ENCODE assay signal across 1 cellular context in the genomic region with DNA sequence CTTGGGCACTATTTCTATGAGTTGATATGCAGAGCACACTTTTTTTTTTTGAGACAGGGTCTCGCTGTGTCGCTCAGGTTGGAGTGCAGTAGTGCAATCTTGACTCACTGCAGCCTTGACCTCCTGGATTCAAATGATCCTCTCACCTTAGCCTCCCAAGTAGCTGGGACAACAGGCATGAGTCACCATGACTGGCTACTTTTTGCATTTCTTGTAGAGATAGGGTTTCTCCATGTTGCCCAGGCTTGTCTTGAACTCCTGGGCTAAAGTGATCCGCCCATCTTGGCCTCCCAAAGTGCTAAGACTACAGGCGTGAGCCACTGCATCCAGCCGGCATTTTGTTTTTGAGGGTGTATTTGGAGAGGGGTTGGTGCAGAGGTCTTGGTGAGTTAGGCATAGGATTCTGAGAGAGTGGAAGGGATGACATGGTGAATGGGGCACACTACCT.
TF ChIP-seq lines count a peak whose summit lies in the region.

No MANE protein-coding gene starts in this region.

TF ChIP-seq in GM23338, 12 proteins besides CTCF, POLR2A, EP300 and RAD21:
- TF ChIP-seq, protein P1, sequence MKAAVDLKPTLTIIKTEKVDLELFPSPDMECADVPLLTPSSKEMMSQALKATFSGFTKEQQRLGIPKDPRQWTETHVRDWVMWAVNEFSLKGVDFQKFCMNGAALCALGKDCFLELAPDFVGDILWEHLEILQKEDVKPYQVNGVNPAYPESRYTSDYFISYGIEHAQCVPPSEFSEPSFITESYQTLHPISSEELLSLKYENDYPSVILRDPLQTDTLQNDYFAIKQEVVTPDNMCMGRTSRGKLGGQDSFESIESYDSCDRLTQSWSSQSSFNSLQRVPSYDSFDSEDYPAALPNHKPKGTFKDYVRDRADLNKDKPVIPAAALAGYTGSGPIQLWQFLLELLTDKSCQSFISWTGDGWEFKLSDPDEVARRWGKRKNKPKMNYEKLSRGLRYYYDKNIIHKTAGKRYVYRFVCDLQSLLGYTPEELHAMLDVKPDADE (IDR thresholded peaks at IDR 0.05) = no peak
- TF ChIP-seq, protein P2, sequence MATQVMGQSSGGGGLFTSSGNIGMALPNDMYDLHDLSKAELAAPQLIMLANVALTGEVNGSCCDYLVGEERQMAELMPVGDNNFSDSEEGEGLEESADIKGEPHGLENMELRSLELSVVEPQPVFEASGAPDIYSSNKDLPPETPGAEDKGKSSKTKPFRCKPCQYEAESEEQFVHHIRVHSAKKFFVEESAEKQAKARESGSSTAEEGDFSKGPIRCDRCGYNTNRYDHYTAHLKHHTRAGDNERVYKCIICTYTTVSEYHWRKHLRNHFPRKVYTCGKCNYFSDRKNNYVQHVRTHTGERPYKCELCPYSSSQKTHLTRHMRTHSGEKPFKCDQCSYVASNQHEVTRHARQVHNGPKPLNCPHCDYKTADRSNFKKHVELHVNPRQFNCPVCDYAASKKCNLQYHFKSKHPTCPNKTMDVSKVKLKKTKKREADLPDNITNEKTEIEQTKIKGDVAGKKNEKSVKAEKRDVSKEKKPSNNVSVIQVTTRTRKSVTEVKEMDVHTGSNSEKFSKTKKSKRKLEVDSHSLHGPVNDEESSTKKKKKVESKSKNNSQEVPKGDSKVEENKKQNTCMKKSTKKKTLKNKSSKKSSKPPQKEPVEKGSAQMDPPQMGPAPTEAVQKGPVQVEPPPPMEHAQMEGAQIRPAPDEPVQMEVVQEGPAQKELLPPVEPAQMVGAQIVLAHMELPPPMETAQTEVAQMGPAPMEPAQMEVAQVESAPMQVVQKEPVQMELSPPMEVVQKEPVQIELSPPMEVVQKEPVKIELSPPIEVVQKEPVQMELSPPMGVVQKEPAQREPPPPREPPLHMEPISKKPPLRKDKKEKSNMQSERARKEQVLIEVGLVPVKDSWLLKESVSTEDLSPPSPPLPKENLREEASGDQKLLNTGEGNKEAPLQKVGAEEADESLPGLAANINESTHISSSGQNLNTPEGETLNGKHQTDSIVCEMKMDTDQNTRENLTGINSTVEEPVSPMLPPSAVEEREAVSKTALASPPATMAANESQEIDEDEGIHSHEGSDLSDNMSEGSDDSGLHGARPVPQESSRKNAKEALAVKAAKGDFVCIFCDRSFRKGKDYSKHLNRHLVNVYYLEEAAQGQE (IDR thresholded peaks at IDR 0.05; ENCODE audit: unreplicated experiment) = no peak
- TF ChIP-seq NANOG (IDR thresholded peaks at IDR 0.05; ENCODE audit: borderline replicate concordance) = no peak
- no peak for TF ChIP-seq ZNF331 (CRISPR knock-in tag; IDR thresholded peaks at IDR 0.05; ENCODE audit: low read depth)
- no peak for TF ChIP-seq JUNB (IDR thresholded peaks at IDR 0.05; ENCODE audit: unreplicated experiment)
- no peak for TF ChIP-seq ZNF114 (CRISPR knock-in tag; IDR thresholded peaks at IDR 0.05)
- no peak for TF ChIP-seq STAT1 (IDR thresholded peaks at IDR 0.05; ENCODE audit: unreplicated experiment)
- TF ChIP-seq CREB1 (CRISPR knock-in tag; IDR thresholded peaks at IDR 0.05; ENCODE audit: low read depth) = no peak
- no peak for TF ChIP-seq POLR2AphosphoS5 (IDR thresholded peaks at IDR 0.05; ENCODE audit: low read depth)
- TF ChIP-seq, protein P3, sequence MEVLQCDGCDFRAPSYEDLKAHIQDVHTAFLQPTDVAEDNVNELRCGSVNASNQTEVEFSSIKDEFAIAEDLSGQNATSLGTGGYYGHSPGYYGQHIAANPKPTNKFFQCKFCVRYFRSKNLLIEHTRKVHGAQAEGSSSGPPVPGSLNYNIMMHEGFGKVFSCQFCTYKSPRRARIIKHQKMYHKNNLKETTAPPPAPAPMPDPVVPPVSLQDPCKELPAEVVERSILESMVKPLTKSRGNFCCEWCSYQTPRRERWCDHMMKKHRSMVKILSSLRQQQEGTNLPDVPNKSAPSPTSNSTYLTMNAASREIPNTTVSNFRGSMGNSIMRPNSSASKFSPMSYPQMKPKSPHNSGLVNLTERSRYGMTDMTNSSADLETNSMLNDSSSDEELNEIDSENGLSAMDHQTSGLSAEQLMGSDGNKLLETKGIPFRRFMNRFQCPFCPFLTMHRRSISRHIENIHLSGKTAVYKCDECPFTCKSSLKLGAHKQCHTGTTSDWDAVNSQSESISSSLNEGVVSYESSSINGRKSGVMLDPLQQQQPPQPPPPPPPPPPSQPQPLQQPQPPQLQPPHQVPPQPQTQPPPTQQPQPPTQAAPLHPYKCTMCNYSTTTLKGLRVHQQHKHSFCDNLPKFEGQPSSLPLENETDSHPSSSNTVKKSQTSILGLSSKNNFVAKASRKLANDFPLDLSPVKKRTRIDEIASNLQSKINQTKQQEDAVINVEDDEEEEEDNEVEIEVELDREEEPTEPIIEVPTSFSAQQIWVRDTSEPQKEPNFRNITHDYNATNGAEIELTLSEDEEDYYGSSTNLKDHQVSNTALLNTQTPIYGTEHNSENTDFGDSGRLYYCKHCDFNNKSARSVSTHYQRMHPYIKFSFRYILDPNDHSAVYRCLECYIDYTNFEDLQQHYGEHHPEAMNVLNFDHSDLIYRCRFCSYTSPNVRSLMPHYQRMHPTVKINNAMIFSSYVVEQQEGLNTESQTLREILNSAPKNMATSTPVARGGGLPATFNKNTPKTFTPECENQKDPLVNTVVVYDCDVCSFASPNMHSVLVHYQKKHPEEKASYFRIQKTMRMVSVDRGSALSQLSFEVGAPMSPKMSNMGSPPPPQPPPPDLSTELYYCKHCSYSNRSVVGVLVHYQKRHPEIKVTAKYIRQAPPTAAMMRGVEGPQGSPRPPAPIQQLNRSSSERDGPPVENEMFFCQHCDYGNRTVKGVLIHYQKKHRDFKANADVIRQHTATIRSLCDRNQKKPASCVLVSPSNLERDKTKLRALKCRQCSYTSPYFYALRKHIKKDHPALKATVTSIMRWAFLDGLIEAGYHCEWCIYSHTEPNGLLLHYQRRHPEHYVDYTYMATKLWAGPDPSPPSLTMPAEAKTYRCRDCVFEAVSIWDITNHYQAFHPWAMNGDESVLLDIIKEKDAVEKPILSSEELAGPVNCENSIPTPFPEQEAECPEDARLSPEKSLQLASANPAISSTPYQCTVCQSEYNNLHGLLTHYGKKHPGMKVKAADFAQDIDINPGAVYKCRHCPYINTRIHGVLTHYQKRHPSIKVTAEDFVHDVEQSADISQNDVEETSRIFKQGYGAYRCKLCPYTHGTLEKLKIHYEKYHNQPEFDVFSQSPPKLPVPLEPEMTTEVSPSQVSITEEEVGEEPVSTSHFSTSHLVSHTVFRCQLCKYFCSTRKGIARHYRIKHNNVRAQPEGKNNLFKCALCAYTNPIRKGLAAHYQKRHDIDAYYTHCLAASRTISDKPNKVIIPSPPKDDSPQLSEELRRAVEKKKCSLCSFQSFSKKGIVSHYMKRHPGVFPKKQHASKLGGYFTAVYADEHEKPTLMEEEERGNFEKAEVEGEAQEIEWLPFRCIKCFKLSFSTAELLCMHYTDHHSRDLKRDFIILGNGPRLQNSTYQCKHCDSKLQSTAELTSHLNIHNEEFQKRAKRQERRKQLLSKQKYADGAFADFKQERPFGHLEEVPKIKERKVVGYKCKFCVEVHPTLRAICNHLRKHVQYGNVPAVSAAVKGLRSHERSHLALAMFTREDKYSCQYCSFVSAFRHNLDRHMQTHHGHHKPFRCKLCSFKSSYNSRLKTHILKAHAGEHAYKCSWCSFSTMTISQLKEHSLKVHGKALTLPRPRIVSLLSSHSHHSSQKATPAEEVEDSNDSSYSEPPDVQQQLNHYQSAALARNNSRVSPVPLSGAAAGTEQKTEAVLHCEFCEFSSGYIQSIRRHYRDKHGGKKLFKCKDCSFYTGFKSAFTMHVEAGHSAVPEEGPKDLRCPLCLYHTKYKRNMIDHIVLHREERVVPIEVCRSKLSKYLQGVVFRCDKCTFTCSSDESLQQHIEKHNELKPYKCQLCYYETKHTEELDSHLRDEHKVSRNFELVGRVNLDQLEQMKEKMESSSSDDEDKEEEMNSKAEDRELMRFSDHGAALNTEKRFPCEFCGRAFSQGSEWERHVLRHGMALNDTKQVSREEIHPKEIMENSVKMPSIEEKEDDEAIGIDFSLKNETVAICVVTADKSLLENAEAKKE (CRISPR knock-in tag; IDR thresholded peaks at IDR 0.05) = no peak
- TF ChIP-seq EZH2phosphoT487 (IDR thresholded peaks at IDR 0.05; ENCODE audit: unreplicated experiment) = no peak
- no peak for TF ChIP-seq EZH2 (IDR thresholded peaks at IDR 0.05; ENCODE audit: low read depth, unreplicated experiment)
TF ChIP-seq in GM23338: peak in this region for 0.
